Comparison of ENCODE assay signal across 10 cellular contexts in genomic region chr13:40933508-40933907, GRCh38.
DNase-seq lines count a peak whose midpoint lies in the region; ATAC-seq, FAIRE-seq and TF ChIP-seq lines count a peak whose summit lies in the region.
"Had no signal": no experiment of that assay in that cellular context is flagged by ENCODE, and none has a peak within 500 bp of the region (broad histone marks: within the 10 kb centered on the region; RNA-seq: fewer than 3 reads in every experiment).

No MANE protein-coding gene starts in this region.

- no peak for TF ChIP-seq POLR2A in GM12891 (IDR thresholded peaks at IDR 0.05; ENCODE audit: low read depth, low read length)

- peak; percentile 96 for FAIRE-seq in GM12891 (lab: Jason Lieb, UNC)
- FAIRE-seq: H1 had no signal

- ATAC-seq in GM19468 (IDR thresholded peaks at IDR 0.05; ENCODE audit: extremely low read depth, unreplicated experiment) (peak; percentile 64), HG03378 (IDR thresholded peaks at IDR 0.05; ENCODE audit: unreplicated experiment) (peak; percentile 63), esophagus mucosa (peak; percentile 63), GM21529 (IDR thresholded peaks at IDR 0.05; ENCODE audit: unreplicated experiment) (no peak)
- ATAC-seq: sciatic nerve had no signal

- DNase-seq in GM12891 (ENCODE audit: insufficient read length, low spot score) (peak; percentile 22), amygdala (lab: John Stamatoyannopoulos, UW) (no peak), anterior cingulate cortex (lab: John Stamatoyannopoulos, UW) (no peak), NCI-H69 (lab: John Stamatoyannopoulos, UW) (no peak)

TF ChIP-seq in GM12891, 5 proteins besides CTCF, POLR2A, EP300 and RAD21:
- TF ChIP-seq SPI1 (IDR thresholded peaks at IDR 0.05; ENCODE audit: low read depth, low read length) (0 out of 2 replicates have a peak, but pooled peaks have one; percentile 12), POLR2AphosphoS5 (IDR thresholded peaks at IDR 0.05; ENCODE audit: low read depth, low read length) (no peak)
